ENCODE assay signal across 13 cellular contexts in genomic region chr14:69037790-69038448, GRCh38. TPM values are rescaled to one million over a fixed set of nuclear protein-coding genes. Genes with fewer than 3 reads are reported as not detected.
DNase-seq lines count a peak whose midpoint lies in the region; ATAC-seq and TF ChIP-seq lines count a peak whose summit lies in the region.
"Had no signal": no experiment of that assay in that cellular context is flagged by ENCODE, and none has a peak within 500 bp of the region (broad histone marks: within the 10 kb centered on the region; RNA-seq: fewer than 3 reads in every experiment).

No MANE protein-coding gene starts in this region.

- H3K36me3 Mint-ChIP-seq in MCF 10A (ENCODE audit: insufficient read depth, unreplicated experiment): no peaks in the 10 kb centered on the region
- no peaks in the 10 kb centered on the region for H3K36me3 Mint-ChIP-seq in activated T-helper 17 cell treated with anti-CD3 and anti-CD28 coated beads, Interleukin-2, amount 50 U/mL, for 72 hours (ENCODE audit: low read depth)
- no peaks in the 10 kb centered on the region for H3K36me3 Mint-ChIP-seq in activated T-helper 1 cell treated with anti-CD3 and anti-CD28 coated beads, Interleukin-12 subunit alpha, Interleukin-12 subunit beta, Interleukin-2, Interleukin-4 antibody, amounts not matched to agents 30 ng/mL and 10 ng/mL and 1 ng/mL, durations not matched to agents 14 hours and 24 hours and 36 hours (ENCODE audit: low read depth)

- CTCF ChIA-PET in MCF 10A (lab: Yijun Ruan, JAX): interaction anchor here (0.6 to 1.4 kb wide), 3 partner anchors 9 to 127 kb away, joined by 4 read pairs; no protein-coding TSS in a partner anchor

- intact Hi-C loops in MCF 10A (cut with micrococcal nuclease): no loop called here
- intact Hi-C loops in breast epithelium (cut with DNase I; ENCODE audit: low total_unique reads): no loop called here
- intact Hi-C loops in uterus (cut with DNase I; ENCODE audit: low total_unique reads): no loop called here
- intact Hi-C loops in activated T-helper 1 cell treated with anti-CD3 and anti-CD28 coated beads, Interleukin-12 subunit alpha, Interleukin-12 subunit beta, Interleukin-2, Interleukin-4 antibody, amounts not matched to agents 30 ng/mL and 10 ng/mL and 1 ng/mL, durations not matched to agents 14 hours and 24 hours and 36 hours (cut with micrococcal nuclease): no loop called here

- no peaks in the 10 kb centered on the region for H3K27me3 Mint-ChIP-seq in MCF 10A (ENCODE audit: insufficient read depth, unreplicated experiment)
- peaks cover 11% of the 10 kb centered on the region for H3K27me3 Mint-ChIP-seq in activated T-helper 17 cell treated with anti-CD3 and anti-CD28 coated beads, Interleukin-2, amount 50 U/mL, for 72 hours
- H3K27me3 Mint-ChIP-seq in activated T-helper 1 cell treated with anti-CD3 and anti-CD28 coated beads, Interleukin-12 subunit alpha, Interleukin-12 subunit beta, Interleukin-2, Interleukin-4 antibody, amounts not matched to agents 30 ng/mL and 10 ng/mL and 1 ng/mL, durations not matched to agents 14 hours and 24 hours and 36 hours (ENCODE audit: insufficient read depth): peaks cover 22% of the 10 kb centered on the region

- POLR2A ChIA-PET in MCF 10A (lab: Yijun Ruan, JAX): no interaction called here

- TF ChIP-seq CTCF in MCF 10A (IDR thresholded peaks at IDR 0.05; ENCODE audit: unreplicated experiment) (no peak), breast epithelium (IDR thresholded peaks at IDR 0.05) (no peak), uterus (IDR thresholded peaks at IDR 0.05) (no peak)

- peaks cover 0 to 2% of the 10 kb centered on the region in 2 donors for H3K4me1 ChIP-seq in breast epithelium
- H3K4me1 ChIP-seq in uterus: peaks cover 0 to 11% of the 10 kb centered on the region in 2 donors

- no peaks in the 10 kb centered on the region for H3K27me3 ChIP-seq in breast epithelium
- no peaks in the 10 kb centered on the region for H3K27me3 ChIP-seq in uterus

- DNase-seq in MCF 10A (ENCODE audit: unreplicated experiment) (peak; percentile 39), breast epithelium (ENCODE audit: low spot score in 2 of 2) (no peak), iPS DF 19.7 (ENCODE audit: low read depth, low spot score) (peak; percentile 65), uterus (no peak)
- DNase-seq in activated T-helper 1 cell treated with anti-CD3 and anti-CD28 coated beads, Interleukin-12 subunit alpha, Interleukin-12 subunit beta, Interleukin-2, Interleukin-4 antibody, amounts not matched to agents 30 ng/mL and 10 ng/mL and 1 ng/mL, durations not matched to agents 14 hours and 24 hours and 36 hours (ENCODE audit: low spot score): no peak
- DNase-seq: hippocampal formation, NCI-H187 had no signal

- no peak overlapping the region for H3K4me3 ChIP-seq in breast epithelium
- no peak overlapping the region for H3K4me3 ChIP-seq in uterus

- BruUV-seq in MCF 10A (replicated peaks; lab: Mats Ljungman, UMichigan): no TSS peak

- no peaks in the 10 kb centered on the region for H3K36me3 ChIP-seq in breast epithelium
- H3K36me3 ChIP-seq in uterus: no peaks in the 10 kb centered on the region

- no peaks in the 10 kb centered on the region for H3K9me3 ChIP-seq in breast epithelium
- H3K9me3 ChIP-seq in uterus: no peaks in the 10 kb centered on the region

- no peak overlapping the region for H3K27ac Mint-ChIP-seq in MCF 10A (ENCODE audit: low read depth, unreplicated experiment)
- no peak overlapping the region for H3K27ac Mint-ChIP-seq in activated T-helper 17 cell treated with anti-CD3 and anti-CD28 coated beads, Interleukin-2, amount 50 U/mL, for 72 hours
- H3K27ac Mint-ChIP-seq in activated T-helper 1 cell treated with anti-CD3 and anti-CD28 coated beads, Interleukin-12 subunit alpha, Interleukin-12 subunit beta, Interleukin-2, Interleukin-4 antibody, amounts not matched to agents 30 ng/mL and 10 ng/mL and 1 ng/mL, durations not matched to agents 14 hours and 24 hours and 36 hours: no peak overlapping the region
- H3K27ac Mint-ChIP-seq: stimulated activated naive CD8-positive, alpha-beta T cell treated with anti-CD3 and anti-CD28 coated beads, Interleukin-15, Interleukin-2, amounts not matched to agents 100 ng/mL and 50 ng/mL, for 24 hours had no signal

- H3K4me3 Mint-ChIP-seq in MCF 10A (ENCODE audit: unreplicated experiment): no peak overlapping the region
- no peak overlapping the region for H3K4me3 Mint-ChIP-seq in activated T-helper 17 cell treated with anti-CD3 and anti-CD28 coated beads, Interleukin-2, amount 50 U/mL, for 72 hours
- H3K4me3 Mint-ChIP-seq in activated T-helper 1 cell treated with anti-CD3 and anti-CD28 coated beads, Interleukin-12 subunit alpha, Interleukin-12 subunit beta, Interleukin-2, Interleukin-4 antibody, amounts not matched to agents 30 ng/mL and 10 ng/mL and 1 ng/mL, durations not matched to agents 14 hours and 24 hours and 36 hours: no peak overlapping the region
- H3K4me3 Mint-ChIP-seq: neural crest cell; stimulated activated naive CD8-positive, alpha-beta T cell treated with anti-CD3 and anti-CD28 coated beads, Interleukin-15, Interleukin-2, amounts not matched to agents 100 ng/mL and 50 ng/mL, for 24 hours had no signal

- peak; percentile 85 for ATAC-seq in activated T-helper 17 cell treated with anti-CD3 and anti-CD28 coated beads, Interleukin-2, amount 50 U/mL, for 72 hours (replicated peaks)
- ATAC-seq in GM21381 (IDR thresholded peaks at IDR 0.05; ENCODE audit: unreplicated experiment): no peak
- ATAC-seq in HG03457 (IDR thresholded peaks at IDR 0.05; ENCODE audit: unreplicated experiment): no peak

- TF ChIP-seq POLR2A in breast epithelium (IDR thresholded peaks at IDR 0.05): no peak
- no peak for TF ChIP-seq POLR2A in uterus (IDR thresholded peaks at IDR 0.05)

- H3K27ac ChIP-seq in breast epithelium: peak overlapping the region in 1 of 2 donors; percentile 45
- H3K27ac ChIP-seq in uterus: peak overlapping the region; percentile 43 to 73
- H3K27ac ChIP-seq: HL-60 had no signal

- no peaks in the 10 kb centered on the region for H3K9me3 Mint-ChIP-seq in MCF 10A (ENCODE audit: unreplicated experiment)
- H3K9me3 Mint-ChIP-seq in activated T-helper 17 cell treated with anti-CD3 and anti-CD28 coated beads, Interleukin-2, amount 50 U/mL, for 72 hours: no peaks in the 10 kb centered on the region
- H3K9me3 Mint-ChIP-seq in activated T-helper 1 cell treated with anti-CD3 and anti-CD28 coated beads, Interleukin-12 subunit alpha, Interleukin-12 subunit beta, Interleukin-2, Interleukin-4 antibody, amounts not matched to agents 30 ng/mL and 10 ng/mL and 1 ng/mL, durations not matched to agents 14 hours and 24 hours and 36 hours: no peaks in the 10 kb centered on the region
- H3K9me3 Mint-ChIP-seq: neural crest cell; stimulated activated naive CD8-positive, alpha-beta T cell treated with anti-CD3 and anti-CD28 coated beads, Interleukin-15, Interleukin-2, amounts not matched to agents 100 ng/mL and 50 ng/mL, for 24 hours had no signal

- H3K4me1 Mint-ChIP-seq in MCF 10A (ENCODE audit: insufficient read depth, unreplicated experiment): peaks cover 15% of the 10 kb centered on the region
- H3K4me1 Mint-ChIP-seq in activated T-helper 17 cell treated with anti-CD3 and anti-CD28 coated beads, Interleukin-2, amount 50 U/mL, for 72 hours: no peaks in the 10 kb centered on the region
- H3K4me1 Mint-ChIP-seq in activated T-helper 1 cell treated with anti-CD3 and anti-CD28 coated beads, Interleukin-12 subunit alpha, Interleukin-12 subunit beta, Interleukin-2, Interleukin-4 antibody, amounts not matched to agents 30 ng/mL and 10 ng/mL and 1 ng/mL, durations not matched to agents 14 hours and 24 hours and 36 hours (ENCODE audit: low read depth): no peaks in the 10 kb centered on the region

RNA-seq across cellular contexts. Expression of gene ACTN1, which starts 58.8 kb away (rescaled TPM):
- total RNA-seq in MCF 10A (2022) (239 and 312 TPM in 2 replicates), breast epithelium (100 to 1,000 TPM in 2 of 3 donors, 10 to 100 TPM in 1; 75.0 to 295 (median 290) TPM), uterus (100 to 1,000 TPM; 147 to 538 (median 343) TPM)
- total RNA-seq in activated T-helper 17 cell treated with anti-CD3 and anti-CD28 coated beads, Interleukin-2, amount 50 U/mL, for 72 hours: 10 to 100 TPM; 38.3 to 54.1 TPM
- 27.4 and 27.9 TPM in 2 replicates for total RNA-seq in activated T-helper 1 cell treated with anti-CD3 and anti-CD28 coated beads, Interleukin-12 subunit alpha, Interleukin-12 subunit beta, Interleukin-2, Interleukin-4 antibody, amounts not matched to agents 30 ng/mL and 10 ng/mL and 1 ng/mL, durations not matched to agents 14 hours and 24 hours and 36 hours

Comparison
In these comparisons a context has a peak if more than half of its experiments do, and no peak if none do; other contexts are left out.
1. DNase-seq: peak in MCF 10A (single experiment) and iPS DF 19.7 (single experiment); none in breast epithelium (0 of 2), uterus (0 of 2) and activated T-helper 1 cell treated with anti-CD3 and anti-CD28 coated beads, Interleukin-12 subunit alpha, Interleukin-12 subunit beta, Interleukin-2, Interleukin-4 antibody, amounts not matched to agents 30 ng/mL and 10 ng/mL and 1 ng/mL, durations not matched to agents 14 hours and 24 hours and 36 hours (single experiment).